Comparison of ENCODE assay signal across 8 cellular contexts in the genomic region with DNA sequence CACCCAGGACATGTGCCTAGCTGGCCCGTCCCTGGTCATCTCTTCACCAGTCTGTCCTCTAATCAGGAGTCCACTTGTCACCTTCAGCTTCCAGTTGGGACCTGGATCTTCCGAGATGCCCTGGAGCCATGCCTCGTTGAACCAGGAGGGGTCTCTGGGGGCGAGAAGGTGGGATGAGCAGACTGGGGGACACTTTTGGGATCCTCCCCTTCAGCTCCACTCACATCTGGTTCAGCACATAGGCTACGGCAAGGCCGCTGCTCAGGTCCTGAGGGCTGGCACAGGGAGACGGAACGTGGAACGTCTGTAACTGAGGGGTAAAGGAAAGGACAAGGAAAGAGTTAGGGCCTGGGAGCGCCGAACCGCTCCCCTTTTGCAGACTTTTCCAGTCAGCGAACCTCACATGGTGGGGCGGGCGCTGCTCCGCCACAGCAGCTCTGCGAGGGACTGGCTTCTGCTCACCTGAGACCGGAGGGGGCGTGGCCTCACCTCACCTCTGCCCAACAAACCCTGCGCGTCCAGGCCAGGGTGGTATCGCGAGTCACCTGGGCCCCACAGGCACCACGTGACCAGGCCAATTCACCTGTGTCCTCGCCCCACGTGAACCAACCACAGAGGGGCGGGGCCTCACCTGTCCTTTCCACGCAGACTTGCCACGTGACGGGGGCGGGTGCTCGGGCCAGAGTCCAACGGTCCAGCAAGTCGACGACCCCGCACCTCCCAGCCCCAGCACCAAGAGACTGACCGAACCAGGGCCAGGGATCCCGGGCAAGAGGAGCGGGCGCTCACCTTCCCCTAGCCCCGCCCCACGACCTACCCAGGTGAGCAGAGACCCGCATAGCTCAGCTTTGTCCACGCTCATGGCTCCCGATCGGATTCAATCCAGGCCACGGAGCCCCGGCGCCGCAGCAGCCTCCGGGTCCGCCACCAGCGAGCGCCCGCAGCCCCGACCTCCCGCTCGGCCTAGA. TPM values are rescaled to one million over a fixed set of nuclear protein-coding genes. Genes with fewer than 3 reads are reported as not detected.
DNase-seq lines count a peak whose midpoint lies in the region; ATAC-seq and TF ChIP-seq lines count a peak whose summit lies in the region.

Gene HOOK2 (minus strand): TSS at position 965 of the 968 bp plus-strand sequence. CDS start 103 bp downstream, at position 862.

- peak within 1 kb of the TSS; percentile 71 for H3K4me3 Mint-ChIP-seq in activated CD4-positive, alpha-beta memory T cell treated with anti-CD3 and anti-CD28 coated beads for 36 hours
- peak within 1 kb of the TSS; percentile 79 for H3K4me3 Mint-ChIP-seq in nephron progenitor cell

- H2AFZ ChIP-seq in fibroblast of lung (ENCODE audit: low read length), result peak within 1 kb of the TSS; percentile 80

- peak within 1 kb of the TSS; percentile 67 for H3K27ac Mint-ChIP-seq in activated CD4-positive, alpha-beta memory T cell treated with anti-CD3 and anti-CD28 coated beads for 36 hours
- H3K27ac Mint-ChIP-seq in nephron progenitor cell, result no peak within 1 kb of the TSS

- CTCF ChIA-PET in activated CD4-positive, alpha-beta memory T cell treated with anti-CD3 and anti-CD28 coated beads for 36 hours (lab: Charles Lee), result interaction anchor here (0.6 to 10.4 kb wide), 7 partner anchors 8 to 139 kb away, joined by 3 to 372 read pairs (median 5); partner anchors contain the start of genes JUNB, PRDX2 and THSD8

- H3K27me3 Mint-ChIP-seq in activated CD4-positive, alpha-beta memory T cell treated with anti-CD3 and anti-CD28 coated beads for 36 hours, result no peaks in the 10 kb centered on the region
- H3K27me3 Mint-ChIP-seq in nephron progenitor cell (ENCODE audit: low read depth, poor library complexity), result peaks cover 29% of the 10 kb centered on the region

- H3K27me3 ChIP-seq in fibroblast of lung (ENCODE audit: control insufficient read depth, insufficient read depth, low read length), result no peaks in the 10 kb centered on the region

- no peaks in the 10 kb centered on the region for H3K9me3 Mint-ChIP-seq in activated CD4-positive, alpha-beta memory T cell treated with anti-CD3 and anti-CD28 coated beads for 36 hours
- no peaks in the 10 kb centered on the region for H3K9me3 Mint-ChIP-seq in nephron progenitor cell

- no peaks in the 10 kb centered on the region for H3K36me3 Mint-ChIP-seq in activated CD4-positive, alpha-beta memory T cell treated with anti-CD3 and anti-CD28 coated beads for 36 hours
- H3K36me3 Mint-ChIP-seq in nephron progenitor cell (ENCODE audit: low read depth), result no peaks in the 10 kb centered on the region

- ATAC-seq in GM18867 (IDR thresholded peaks at IDR 0.05; ENCODE audit: unreplicated experiment) (peak; percentile 5), HG03460 (IDR thresholded peaks at IDR 0.05; ENCODE audit: unreplicated experiment) (no peak), GM18870 (IDR thresholded peaks at IDR 0.05; ENCODE audit: unreplicated experiment) (no peak), HG03039 (IDR thresholded peaks at IDR 0.05; ENCODE audit: unreplicated experiment) (no peak)

- peak within 1 kb of the TSS; percentile 62 for H3K27ac ChIP-seq in fibroblast of lung (ENCODE audit: insufficient read depth, low read length)

- H3K79me2 ChIP-seq in fibroblast of lung (ENCODE audit: control insufficient read depth, insufficient read depth, low read length), result no peaks in the 10 kb centered on the region

- DNase-seq in LHCN-M2 (ENCODE audit: low read depth) (no peak), fibroblast of lung (ENCODE audit: low read depth in 2 of 2) (no peak), nephron progenitor cell (no peak)
- DNase-seq in activated CD4-positive, alpha-beta memory T cell treated with anti-CD3 and anti-CD28 coated beads for 36 hours, result no peak

- intact Hi-C loops in activated CD4-positive, alpha-beta memory T cell treated with anti-CD3 and anti-CD28 coated beads for 36 hours (cut with micrococcal nuclease), result loop anchor here (5.0 kb wide), 2 partner anchors 62 to 443 kb away; partner anchors contain the start of genes MAST1 and ZNF563

- TF ChIP-seq CTCF in fibroblast of lung (conservative IDR thresholded peaks at IDR 0.05 in 1 of 2, IDR thresholded peaks at IDR 0.05 in 1 of 2; ENCODE audit: low read depth in 1 of 2, low read length in 2 of 2) (no peak), nephron progenitor cell (IDR thresholded peaks at IDR 0.05) (no peak)

- peaks cover 34% of the 10 kb centered on the region for H3K4me1 Mint-ChIP-seq in activated CD4-positive, alpha-beta memory T cell treated with anti-CD3 and anti-CD28 coated beads for 36 hours (ENCODE audit: low read depth)
- peaks cover 20% of the 10 kb centered on the region for H3K4me1 Mint-ChIP-seq in nephron progenitor cell

- H3K9ac ChIP-seq in fibroblast of lung (ENCODE audit: insufficient read depth, low read length), result peak within 1 kb of the TSS; percentile 45

- no peaks in the 10 kb centered on the region for H3K9me3 ChIP-seq in fibroblast of lung (ENCODE audit: control insufficient read depth, insufficient read depth, low read depth, low read length)

- POLR2A ChIA-PET in activated CD4-positive, alpha-beta memory T cell treated with anti-CD3 and anti-CD28 coated beads for 36 hours (lab: Charles Lee), result interaction anchor here (1.4 kb wide), 1 partner anchor 16 kb away, joined by 3 read pairs; the partner anchor contains the start of gene JUNB

- H3K4me2 ChIP-seq in fibroblast of lung (ENCODE audit: extremely low read depth, insufficient read depth, low read length), result peak within 1 kb of the TSS; percentile 87

- H3K4me1 ChIP-seq in fibroblast of lung (ENCODE audit: control insufficient read depth, extremely low read depth, insufficient read depth, low read length), result peaks cover 26% of the 10 kb centered on the region

- H3K4me3 ChIP-seq in fibroblast of lung (replicated peaks in 1 of 4; ENCODE audit: control extremely low read depth in 1 of 4, insufficient read depth in 1 of 4, low read depth in 3 of 4, low read length in 4 of 4), result peak within 1 kb of the TSS; percentile 49 to 75 (median 64)

- H4K20me1 ChIP-seq in fibroblast of lung (ENCODE audit: control insufficient read depth, extremely low read depth, insufficient read depth, low read length), result no peaks in the 10 kb centered on the region

- H3K36me3 ChIP-seq in fibroblast of lung (ENCODE audit: control insufficient read depth, insufficient read depth, low read length), result no peaks in the 10 kb centered on the region

RNA-seq across cellular contexts. Expression of gene HOOK2, which starts in this region (rescaled TPM):
- total RNA-seq in LHCN-M2 (2014; rRNA removed), result 15.2 and 20.3 TPM in 2 replicates
- 16.9 TPM for polyA plus RNA-seq in LHCN-M2 (2012)
- total RNA-seq in activated CD4-positive, alpha-beta memory T cell treated with anti-CD3 and anti-CD28 coated beads for 36 hours, result 10 to 100 TPM; 20.2 to 22.2 TPM
- 16.4 and 26.6 TPM in 2 replicates for total RNA-seq in fibroblast of lung
- 6.6 TPM in 2 replicates for polyA plus RNA-seq in fibroblast of lung
- polyA plus RNA-seq in fibroblast of lung (2012), result 9.9 and 10.9 TPM in 2 replicates
- 4.9 and 6.9 TPM in 2 replicates for polyA minus RNA-seq in fibroblast of lung (ENCODE audit: low replicate concordance)
